ENCODE assay signal across 12 cellular contexts in genomic region chr3:172135185-172135584, GRCh38.
DNase-seq lines count a peak whose midpoint lies in the region; ATAC-seq and TF ChIP-seq lines count a peak whose summit lies in the region.
"Had no signal": no experiment of that assay in that cellular context is flagged by ENCODE, and none has a peak within 500 bp of the region (broad histone marks: within the 10 kb centered on the region; RNA-seq: fewer than 3 reads in every experiment).

No MANE protein-coding gene starts in this region.

- H3K27me3 Mint-ChIP-seq in chondrocyte (ENCODE audit: low read depth): no peaks in the 10 kb centered on the region
- H3K27me3 Mint-ChIP-seq: activated naive CD8-positive, alpha-beta T cell had no signal

- CTCF ChIA-PET in AG04450 (lab: Charles Lee): no interaction called here

- H3K4me1 ChIP-seq in HUES6 (ENCODE audit: control insufficient read depth, insufficient read depth, low read length) (peaks cover 65% of the 10 kb centered on the region), mucosa of descending colon (ENCODE audit: low read depth) (peaks cover 37% of the 10 kb centered on the region)

- H3K27me3 ChIP-seq in AG04450 (ENCODE audit: control insufficient read depth, insufficient read depth, low read length): no peaks in the 10 kb centered on the region
- no peaks in the 10 kb centered on the region for H3K27me3 ChIP-seq in HUES6 (ENCODE audit: control insufficient read depth, insufficient read depth, low read length)
- H3K27me3 ChIP-seq: dorsolateral prefrontal cortex had no signal

- H3K4me3 Mint-ChIP-seq in chondrocyte (ENCODE audit: unreplicated experiment): no peak overlapping the region
- H3K4me3 Mint-ChIP-seq: activated naive CD8-positive, alpha-beta T cell had no signal

- no peaks in the 10 kb centered on the region for H3K9me3 Mint-ChIP-seq in chondrocyte (ENCODE audit: low read depth)

- H3K36me3 Mint-ChIP-seq in chondrocyte (ENCODE audit: low read depth): peaks cover 11% of the 10 kb centered on the region

- DNase-seq in AG04450 (ENCODE audit: low read depth, low spot score): no peak
- DNase-seq in chondrocyte (ENCODE audit: low spot score): no peak
- DNase-seq in mucosa of descending colon: no peak
- DNase-seq in stimulated activated naive CD8-positive, alpha-beta T cell treated with anti-CD3 and anti-CD28 coated beads, Interleukin-15, Interleukin-2, amounts not matched to agents 100 U/mL and 50 U/mL, for 24 hours: no peak
- no peak for DNase-seq in activated naive CD4-positive, alpha-beta T cell treated with Interleukin-2 at 50 U/mL for 16 hours
- no peak for DNase-seq in superior temporal gyrus (ENCODE audit: extremely low spot score)
- DNase-seq in SK-N-DZ (ENCODE audit: low spot score): no peak
- DNase-seq: activated CD4-positive, alpha-beta T cell treated with anti-CD3 and anti-CD28 coated beads, Interleukin-2, amount 50 U/mL, for 1 hour; dorsolateral prefrontal cortex had no signal

- peak overlapping the region; percentile 78 for H3K27ac ChIP-seq in AG04450 (ENCODE audit: low read depth, low read length)
- peak overlapping the region; percentile 28 for H3K27ac ChIP-seq in HUES6 (ENCODE audit: low read depth, low read length)
- H3K27ac ChIP-seq: dorsolateral prefrontal cortex had no signal

- H3K9me3 ChIP-seq in AG04450 (ENCODE audit: control insufficient read depth, insufficient read depth, low read length) (no peaks in the 10 kb centered on the region), HUES6 (ENCODE audit: control insufficient read depth, insufficient read depth, low read depth, low read length) (no peaks in the 10 kb centered on the region; the same call in 1 of the 2 replicates), mucosa of descending colon (no peaks in the 10 kb centered on the region)

- no peak for TF ChIP-seq CTCF in AG04450 (IDR thresholded peaks at IDR 0.05; ENCODE audit: low read depth, low read length)
- no peak for TF ChIP-seq CTCF in chondrocyte (IDR thresholded peaks at IDR 0.05)
- TF ChIP-seq CTCF in mucosa of descending colon (IDR thresholded peaks at IDR 0.05): no peak

- intact Hi-C loops in mucosa of descending colon (cut with DNase I, micrococcal nuclease): no loop called here

- no peak overlapping the region for H3K9ac ChIP-seq in HUES6 (ENCODE audit: low read length)

- peak; percentile 36 for ATAC-seq in mucosa of descending colon
- ATAC-seq in stimulated activated naive CD8-positive, alpha-beta T cell treated with anti-CD3 and anti-CD28 coated beads, Interleukin-15, Interleukin-2, amounts not matched to agents 100 U/mL and 50 U/mL, for 24 hours: no peak

- peaks cover 3% of the 10 kb centered on the region; the same call in 1 of the 2 replicates for H3K36me3 ChIP-seq in HUES6 (ENCODE audit: control insufficient read depth, insufficient read depth, low read length)
- H3K36me3 ChIP-seq in mucosa of descending colon (ENCODE audit: low read depth): no peaks in the 10 kb centered on the region

- peak overlapping the region; percentile 61 for H3K27ac Mint-ChIP-seq in chondrocyte (ENCODE audit: unreplicated experiment)
- H3K27ac Mint-ChIP-seq: activated naive CD8-positive, alpha-beta T cell had no signal

- no peak overlapping the region for H3K4me3 ChIP-seq in AG04450 (ENCODE audit: low read depth, low read length)
- H3K4me3 ChIP-seq in HUES6 (ENCODE audit: low read depth, low read length): no peak overlapping the region
- no peak overlapping the region for H3K4me3 ChIP-seq in mucosa of descending colon
- H3K4me3 ChIP-seq: dorsolateral prefrontal cortex, skin epidermis had no signal

- POLR2A ChIA-PET in AG04450 (lab: Yijun Ruan, JAX): no interaction called here

- peaks cover 80% of the 10 kb centered on the region for H3K4me1 Mint-ChIP-seq in chondrocyte (ENCODE audit: low read depth)
